Comparison of ENCODE assay signal across 26 cellular contexts in genomic region chr6:13662651-13663334, GRCh38. TPM values are rescaled to one million over a fixed set of nuclear protein-coding genes. Genes with fewer than 3 reads are reported as not detected.
DNase-seq lines count a peak whose midpoint lies in the region; ATAC-seq, FAIRE-seq and TF ChIP-seq lines count a peak whose summit lies in the region.
"Had no signal": no experiment of that assay in that cellular context is flagged by ENCODE, and none has a peak within 500 bp of the region (broad histone marks: within the 10 kb centered on the region; RNA-seq: fewer than 3 reads in every experiment).

No MANE protein-coding gene starts in this region.

- peaks cover 22% of the 10 kb centered on the region for H3K9me3 Mint-ChIP-seq in neural progenitor cell
- H3K9me3 Mint-ChIP-seq: activated naive CD4-positive, alpha-beta T cell treated with anti-CD3 and anti-CD28 coated beads, Interleukin-2, amount 10 ng/mL, durations not matched to agents 7 days and 5 days had no signal

- no peak overlapping the region for H2AFZ ChIP-seq in K562 (ENCODE audit: low read depth, low read length)
- H2AFZ ChIP-seq in neural progenitor cell (replicated peaks) = no peak overlapping the region

- H3K4me2 ChIP-seq in K562 (ENCODE audit: insufficient read depth, low read length) (peak overlapping the region; percentile 41; the same call in 1 of the 2 replicates), neural progenitor cell (peak overlapping the region; percentile 5)
- H3K4me2 ChIP-seq: smooth muscle cell had no signal

- H3K4me1 Mint-ChIP-seq in neural progenitor cell = no peaks in the 10 kb centered on the region

- in situ Hi-C loops in K562 (cut with MboI) = no loop called here

- no peak overlapping the region for H3K27ac Mint-ChIP-seq in neural progenitor cell
- H3K27ac Mint-ChIP-seq: activated naive CD4-positive, alpha-beta T cell treated with anti-CD3 and anti-CD28 coated beads, Interleukin-2, amount 10 ng/mL, durations not matched to agents 7 days and 5 days had no signal

- TF ChIP-seq CTCF in K562 (IDR thresholded peaks at IDR 0.05 in 2 of 3, conservative IDR thresholded peaks at IDR 0.05 in 1 of 3; ENCODE audit: insufficient read depth in 2 of 3, low read depth in 1 of 3, low read length in 3 of 3) (no peak), neural progenitor cell (IDR thresholded peaks at IDR 0.05) (no peak)

- H3K36me3 Mint-ChIP-seq in neural progenitor cell = peaks cover 19% of the 10 kb centered on the region

- H3K9ac ChIP-seq in HUES6 (ENCODE audit: low read length) (no peak overlapping the region), K562 (ENCODE audit: insufficient read depth in 1 of 2, low read depth in 2 of 2, low read length in 2 of 2) (peak overlapping the region; percentile 37 to 38; a peak in 3 of 4 replicates), neural progenitor cell (no peak overlapping the region)

- H3K4me3 Mint-ChIP-seq in neural progenitor cell = no peak overlapping the region
- H3K4me3 Mint-ChIP-seq: activated naive CD4-positive, alpha-beta T cell treated with anti-CD3 and anti-CD28 coated beads, Interleukin-2, amount 10 ng/mL, durations not matched to agents 7 days and 5 days had no signal

- POLR2A ChIA-PET in K562 (lab: Yijun Ruan, JAX) = interaction anchor here (0.6 to 1.6 kb wide), 3 partner anchors 9 to 1705 kb away, joined by 3 read pairs; no protein-coding TSS in a partner anchor

- H3K4me1 ChIP-seq in HUES6 (ENCODE audit: control insufficient read depth, insufficient read depth, low read length) (peaks cover 10% of the 10 kb centered on the region), K562 (replicated peaks in 1 of 2; ENCODE audit: control insufficient read depth in 2 of 2, insufficient read depth in 2 of 2, low read length in 2 of 2) (peaks cover 16 to 56% of the 10 kb centered on the region in 2 experiments), neural progenitor cell (peaks cover 7% of the 10 kb centered on the region)
- H3K4me1 ChIP-seq: Peyer's patch had no signal

- ATAC-seq in K562 = no peak
- ATAC-seq in GM18498 (IDR thresholded peaks at IDR 0.05; ENCODE audit: unreplicated experiment) = no peak
- ATAC-seq in HG03097 (IDR thresholded peaks at IDR 0.05; ENCODE audit: low FRiP score, unreplicated experiment) = no peak
- ATAC-seq: heart left ventricle, left lung, psoas muscle had no signal

- H3K27me3 ChIP-seq in HUES6 (ENCODE audit: control insufficient read depth, insufficient read depth, low read length) (no peaks in the 10 kb centered on the region), K562 (ENCODE audit: control insufficient read depth in 2 of 2, insufficient read depth in 2 of 2, low read length in 2 of 2) (no peaks in the 10 kb centered on the region), neural progenitor cell (no peaks in the 10 kb centered on the region)
- H3K27me3 ChIP-seq: ascending aorta, heart left ventricle, left lung, Peyer's patch, stomach, tibial nerve had no signal

- H3K9me3 ChIP-seq in HUES6 (ENCODE audit: control insufficient read depth, insufficient read depth, low read depth, low read length) (no peaks in the 10 kb centered on the region), K562 (replicated peaks; ENCODE audit: control insufficient read depth, insufficient read depth, low read depth, low read length) (no peaks in the 10 kb centered on the region), neural progenitor cell (ENCODE audit: low read depth) (no peaks in the 10 kb centered on the region)
- H3K9me3 ChIP-seq: ascending aorta, heart left ventricle, left lung, Peyer's patch, psoas muscle, stomach, tibial nerve had no signal

- H3K4me3 ChIP-seq in HUES6 (ENCODE audit: low read depth, low read length) = no peak overlapping the region
- H3K4me3 ChIP-seq in K562 = no peak overlapping the region
- H3K4me3 ChIP-seq in neural progenitor cell = no peak overlapping the region
- H3K4me3 ChIP-seq: ascending aorta, heart left ventricle, left lung, Peyer's patch, psoas muscle, smooth muscle cell, stomach, tibial nerve had no signal

- FAIRE-seq in K562 (lab: Jason Lieb, UNC) = no peak

- intact Hi-C loops in K562 (cut with micrococcal nuclease) = no loop called here

- BruUV-seq in K562 (replicated peaks; lab: Mats Ljungman, UMichigan) = no TSS peak

- H3K9me1 ChIP-seq in K562 (ENCODE audit: control insufficient read depth, insufficient read depth, low read length) = no peaks in the 10 kb centered on the region

- no peak for TF ChIP-seq POLR2A in K562 (conservative IDR thresholded peaks at IDR 0.05)

- no peaks in the 10 kb centered on the region for H3K36me3 ChIP-seq in HUES6 (ENCODE audit: control insufficient read depth, insufficient read depth, low read length)
- H3K36me3 ChIP-seq in K562 (ENCODE audit: control insufficient read depth, insufficient read depth, low read length) = peaks cover 4% of the 10 kb centered on the region; the same call in 1 of the 3 replicates
- H3K36me3 ChIP-seq in neural progenitor cell = no peaks in the 10 kb centered on the region
- H3K36me3 ChIP-seq: ascending aorta, heart left ventricle, left lung, Peyer's patch, stomach, tibial nerve had no signal

- H3K79me2 ChIP-seq in K562 (ENCODE audit: control insufficient read depth, insufficient read depth, low read length) = peaks cover 100% of the 10 kb centered on the region
- peaks cover 100% of the 10 kb centered on the region for H3K79me2 ChIP-seq in neural progenitor cell (ENCODE audit: low read depth)

- H4K20me1 ChIP-seq in K562 (replicated peaks; ENCODE audit: control insufficient read depth, insufficient read depth, low read length) = no peaks in the 10 kb centered on the region
- H4K20me1 ChIP-seq in neural progenitor cell (ENCODE audit: low read depth) = peaks cover 9% of the 10 kb centered on the region

- TF ChIP-seq EP300 in K562 (IDR thresholded peaks at IDR 0.05; ENCODE audit: low read length) = no peak

- H3K27ac ChIP-seq in HUES6 (ENCODE audit: low read depth, low read length) = 0 out of 2 replicates have a peak overlapping the region, but pooled peaks have one; percentile 19
- peak overlapping the region; percentile 45; the same call in 2 of the 3 replicates for H3K27ac ChIP-seq in K562 (ENCODE audit: extremely low read depth, low read depth, low read length)
- peak overlapping the region; percentile 17 for H3K27ac ChIP-seq in neural progenitor cell
- H3K27ac ChIP-seq: 22Rv1, epithelial cell of prostate, heart left ventricle, left lung, Peyer's patch, psoas muscle, stomach, tibial nerve had no signal

- no peaks in the 10 kb centered on the region for H3K27me3 Mint-ChIP-seq in neural progenitor cell (ENCODE audit: insufficient read depth, low read depth)
- H3K27me3 Mint-ChIP-seq: activated naive CD4-positive, alpha-beta T cell treated with anti-CD3 and anti-CD28 coated beads, Interleukin-2, amount 10 ng/mL, durations not matched to agents 7 days and 5 days had no signal

- no peak for TF ChIP-seq RAD21 in K562 (CRISPR knock-in tag; conservative IDR thresholded peaks at IDR 0.05 in 1 of 2, IDR thresholded peaks at IDR 0.05 in 1 of 2)

- peak; percentile 33 for DNase-seq in NCI-H2029 treated with DMSO at 0.1 percent for 48 hours (lab: John Stamatoyannopoulos, UW)
- DNase-seq in NCI-H2029 (lab: John Stamatoyannopoulos, UW) = no peak
- DNase-seq in K562 (ENCODE audit: extremely low read depth in 1 of 4, low spot score in 3 of 4) = no peak
- no peak for DNase-seq in neural progenitor cell (ENCODE audit: low spot score)
- DNase-seq in HPDE6-E6E7 (ENCODE audit: extremely low spot score) = no peak
- DNase-seq: activated CD4-positive, alpha-beta T cell treated with anti-CD3 and anti-CD28 coated beads, Interleukin-2, amount 50 U/mL, for 48 hours; activated naive CD4-positive, alpha-beta T cell treated with anti-CD3 and anti-CD28 coated beads, Interleukin-2, amount 10 ng/mL, durations not matched to agents 7 days and 5 days; activated T-cell treated with anti-CD3 and anti-CD28 coated beads for 4 hours; caudate nucleus; DMS53; GDM1; heart left ventricle; left lung; NCI-H1417; NK-92 treated with Interleukin-12 subunit alpha and Interleukin-12 subunit beta, amount 100 ng/mL, for 24 hours; Peyer's patch; psoas muscle; stomach had no signal

- CTCF ChIA-PET in K562 (lab: Yijun Ruan, JAX; ENCODE audit: low intra/inter-chr PET ratio) = interaction anchor here (0.7 kb wide), 1 partner anchor 9 kb away, joined by 3 read pairs; no protein-coding TSS in a partner anchor

- H3F3A ChIP-seq in neural progenitor cell (ENCODE audit: low read depth) = no peaks in the 10 kb centered on the region

- 12% methylated on average over 3 of the region's 3 CpGs for WGBS in K562 (ENCODE audit: insufficient coverage, low coverage, missing lambda C conversion rate)

RNA-seq across cellular contexts. Expression of gene NOL7, which starts 47.7 kb away (rescaled TPM):
- total RNA-seq in K562 (2011; cell fraction: chromatin; rRNA removed; ENCODE audit: low replicate concordance) = 19.4 and 35.8 TPM in 2 replicates
- 26.6 and 26.8 TPM in 2 replicates for total RNA-seq in K562 (2011; cell fraction: nucleolus; rRNA removed)
- total RNA-seq in K562 (2011; cell fraction: nucleoplasm; rRNA removed) = 28.4 and 33.0 TPM in 2 replicates
- total RNA-seq in K562 (2014; rRNA removed) (199 and 235 TPM in 2 replicates), K562 (2014; rRNA removed; fragmentation: Illumina TruSeq; extraction: Trizol) (167 and 196 TPM in 2 replicates), K562 (2015; rRNA removed; fragmentation: Illumina TruSeq; extraction: Trizol) (159 and 162 TPM in 2 replicates), K562 (2021) (137 and 146 TPM in 2 replicates), neural progenitor cell (ENCODE audit: low replicate concordance) (61.4 and 79.5 TPM in 2 replicates)
- polyA plus RNA-seq in K562 (2011; rRNA removed) (47.0 and 79.2 TPM in 2 replicates), K562 (2014; fragmentation: Illumina TruSeq; extraction: Trizol) (157 and 177 TPM in 2 replicates), K562 (2014; fragmentation: Nextera tagmentation; extraction: Ambion mirVana) (10 to 100 TPM; 19.4 to 23.4 TPM), K562 (2014; rRNA removed) (214 TPM in 2 replicates)
- polyA plus RNA-seq in K562 (2011; cell fraction: cytosol; rRNA removed) = 31.3 and 35.5 TPM in 2 replicates
- 23.3 and 29.9 TPM in 2 replicates for polyA plus RNA-seq in K562 (2011; cell fraction: nucleus; rRNA removed)
- 125 and 138 TPM in 2 replicates for polyA plus RNA-seq in K562 (2012)
- polyA minus RNA-seq in K562 (2011; rRNA and poly(A)+ RNA removed) = 22.9 and 25.8 TPM in 2 replicates
- 20.5 and 24.8 TPM in 2 replicates for polyA minus RNA-seq in K562 (2011; cell fraction: cytosol; rRNA and poly(A)+ RNA removed)
- polyA minus RNA-seq in K562 (2011; cell fraction: nucleus; rRNA and poly(A)+ RNA removed) = 17.0 and 21.9 TPM in 2 replicates

RNA-seq across cellular contexts. Expression of gene RANBP9, which starts 48.8 kb away (rescaled TPM):
- total RNA-seq in K562 (2011; cell fraction: chromatin; rRNA removed; ENCODE audit: low replicate concordance) = 23.7 and 84.5 TPM in 2 replicates
- total RNA-seq in K562 (2011; cell fraction: nucleolus; rRNA removed) = 11.0 and 16.3 TPM in 2 replicates
- total RNA-seq in K562 (2011; cell fraction: nucleoplasm; rRNA removed) = 31.1 and 32.8 TPM in 2 replicates
- total RNA-seq in K562 (2014; rRNA removed) (34.7 and 36.4 TPM in 2 replicates), K562 (2014; rRNA removed; fragmentation: Illumina TruSeq; extraction: Trizol) (64.8 and 74.0 TPM in 2 replicates), K562 (2015; rRNA removed; fragmentation: Illumina TruSeq; extraction: Trizol) (60.3 and 61.5 TPM in 2 replicates), K562 (2021) (80.4 and 87.0 TPM in 2 replicates), neural progenitor cell (ENCODE audit: low replicate concordance) (35.2 and 44.8 TPM in 2 replicates)
- polyA plus RNA-seq in K562 (2011; rRNA removed) (54.2 and 83.6 TPM in 2 replicates), K562 (2014; fragmentation: Illumina TruSeq; extraction: Trizol) (124 and 130 TPM in 2 replicates), K562 (2014; fragmentation: Nextera tagmentation; extraction: Ambion mirVana) (10 to 100 TPM; 27.5 to 31.2 TPM), K562 (2014; rRNA removed) (51.2 and 53.5 TPM in 2 replicates)
- polyA plus RNA-seq in K562 (2011; cell fraction: cytosol; rRNA removed) = 30.0 and 36.4 TPM in 2 replicates
- polyA plus RNA-seq in K562 (2011; cell fraction: nucleus; rRNA removed) = 43.2 and 52.8 TPM in 2 replicates
- polyA plus RNA-seq in K562 (2012) = 68.7 and 70.4 TPM in 2 replicates
- 126 and 143 TPM in 2 replicates for polyA minus RNA-seq in K562 (2011; rRNA and poly(A)+ RNA removed)
- 54.5 and 56.1 TPM in 2 replicates for polyA minus RNA-seq in K562 (2011; cell fraction: cytosol; rRNA and poly(A)+ RNA removed)
- polyA minus RNA-seq in K562 (2011; cell fraction: nucleus; rRNA and poly(A)+ RNA removed) = 19.8 and 32.3 TPM in 2 replicates

Comparison
In these comparisons a context has a peak if more than half of its experiments do, and no peak if none do; other contexts are left out.
1. H3K9ac ChIP-seq: peak in K562 (2 of 2); none in HUES6 (single experiment) and neural progenitor cell (single experiment).
2. Peak in every context shown above with its lines, with median percentiles within 50 percentile points of each other: H3K27ac ChIP-seq.